In the genomic region with DNA sequence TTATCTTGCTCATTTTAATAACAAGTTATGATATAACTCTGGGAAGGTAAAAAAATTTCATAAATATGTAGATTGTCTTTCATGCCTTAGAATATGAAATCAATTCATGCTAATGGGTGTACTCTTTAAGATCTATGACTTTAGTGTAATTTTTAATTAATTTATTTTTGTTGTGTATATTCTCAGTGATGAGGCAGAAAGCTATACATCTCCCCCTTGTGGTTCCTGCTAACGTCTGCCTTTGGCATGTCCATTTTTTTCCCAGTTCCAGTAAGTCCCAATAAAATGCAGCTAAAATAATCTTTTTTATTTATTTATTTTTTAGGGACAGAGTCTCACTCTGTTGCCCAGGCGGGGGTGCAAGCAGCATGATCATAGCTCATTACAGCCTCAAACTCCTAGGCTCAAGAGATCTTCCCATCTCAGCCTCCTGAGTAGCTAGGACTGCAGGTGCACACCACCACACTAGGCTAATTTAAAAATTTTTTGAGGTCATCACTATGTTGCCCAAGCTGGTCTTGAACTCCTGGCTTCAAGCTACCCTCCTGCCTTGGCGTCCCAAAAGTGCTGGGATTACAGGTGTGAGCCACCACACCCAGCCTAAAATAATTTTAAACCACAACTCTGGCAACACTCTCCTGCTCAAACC, we compare ENCODE assay signal across 8 cellular contexts. TPM values are rescaled to one million over a fixed set of nuclear protein-coding genes. Genes with fewer than 3 reads are reported as not detected.
DNase-seq lines count a peak whose midpoint lies in the region; ATAC-seq, FAIRE-seq and TF ChIP-seq lines count a peak whose summit lies in the region.

No MANE protein-coding gene starts in this region.

- in situ Hi-C loops in Panc1 (cut with HindIII; ENCODE audit: low pct_unique_long_range_greater_than_20kb, low sequenced_read_pairs), result no loop called here

- peak; percentile 19 for TF ChIP-seq CTCF in GM20000 (IDR thresholded peaks at IDR 0.05; ENCODE audit: extremely low read depth, missing control alignments)
- peak; percentile 77 for TF ChIP-seq CTCF in Panc1 (IDR thresholded peaks at IDR 0.05)
- TF ChIP-seq CTCF in fibroblast of pulmonary artery (IDR thresholded peaks at IDR 0.05; ENCODE audit: low read length, missing control alignments), result peak; percentile 85

- no TSS peak for BruUV-seq in Panc1 (replicated peaks; lab: Mats Ljungman, UMichigan)

- H3K4me3 ChIP-seq in Panc1 (ENCODE audit: low read depth in 2 of 2, low read length in 2 of 2) (no peak overlapping the region), fibroblast of pulmonary artery (replicated peaks; ENCODE audit: low read depth, low read length) (no peak overlapping the region)

- peaks cover 5% of the 10 kb centered on the region; the same call in 1 of the 2 replicates for H3K4me1 ChIP-seq in Panc1 (ENCODE audit: control insufficient read depth, insufficient read depth, low read length)

- no peaks in the 10 kb centered on the region for H3K27me3 ChIP-seq in Panc1 (ENCODE audit: control insufficient read depth, insufficient read depth, low read length)

- no peak for ATAC-seq in Panc1
- ATAC-seq in GM18861 (IDR thresholded peaks at IDR 0.05; ENCODE audit: unreplicated experiment), result no peak
- no peak for ATAC-seq in HG02623 (IDR thresholded peaks at IDR 0.05; ENCODE audit: unreplicated experiment)

- intact Hi-C loops in Panc1 (cut with micrococcal nuclease; ENCODE audit: unreplicated experiment) (no loop called here), posterior vena cava (cut with DNase I) (no loop called here)

- peaks cover 5% of the 10 kb centered on the region; the same call in 1 of the 2 replicates for H3K36me3 ChIP-seq in Panc1 (ENCODE audit: control insufficient read depth, insufficient read depth, low read length)

- no peak overlapping the region for H3K27ac ChIP-seq in Panc1 (ENCODE audit: low read length)

- CTCF ChIA-PET in Panc1 (lab: Charles Lee), result interaction anchor here (0.6 to 1.6 kb wide), 6 partner anchors 18 to 163 kb away, joined by 3 to 10 read pairs (median 5); no protein-coding TSS in a partner anchor

- DNase-seq in GM20000 (ENCODE audit: low spot score), result no peak
- no peak for DNase-seq in Panc1 (ENCODE audit: low read depth, low spot score)
- peak; percentile 67 for DNase-seq in fibroblast of pulmonary artery (ENCODE audit: low read depth)
- no peak for DNase-seq in activated CD8-positive, alpha-beta memory T cell treated with anti-CD3 and anti-CD28 coated beads, Interleukin-2, amount 50 U/mL, for 4 hours
- no peak for DNase-seq in posterior vena cava (ENCODE audit: low spot score)

- peak; percentile 88 for FAIRE-seq in A204.1 (lab: Jason Lieb, UNC)

- POLR2A ChIA-PET in Panc1 (lab: Charles Lee), result interaction anchor here (0.6 kb wide), 1 partner anchor 334 kb away, joined by 3 read pairs; no protein-coding TSS in a partner anchor

- no peaks in the 10 kb centered on the region for H3K9me3 ChIP-seq in Panc1 (ENCODE audit: control insufficient read depth, insufficient read depth, low read depth, low read length)

RNA-seq across cellular contexts. Expression of a gene that starts 3.3 kb away (rescaled TPM):
- 55.6 TPM for total RNA-seq in Panc1 (2021; ENCODE audit: unreplicated experiment)
- 43.6 TPM for polyA plus RNA-seq in Panc1 (2012; ENCODE audit: insufficient read length)
- total RNA-seq in posterior vena cava, result 10 to 100 TPM; 65.4 to 87.3 TPM

RNA-seq across cellular contexts. Expression of a gene that starts 31.3 kb away (rescaled TPM):
- total RNA-seq in Panc1 (2021; ENCODE audit: unreplicated experiment), result 0.13 TPM
- polyA plus RNA-seq in Panc1 (2012; ENCODE audit: insufficient read length), result not detected
- total RNA-seq in posterior vena cava, result 1 to 10 TPM; 2.5 to 3.3 TPM

RNA-seq across cellular contexts. Expression of a gene that starts 31.6 kb away (rescaled TPM):
- total RNA-seq in Panc1 (2021; ENCODE audit: unreplicated experiment) (0.15 TPM), posterior vena cava (not detected)
- polyA plus RNA-seq in Panc1 (2012; ENCODE audit: insufficient read length), result not detected

Comparison
In these comparisons a context has a peak if more than half of its experiments do, and no peak if none do; other contexts are left out.
1. CTCF ChIP-seq: peak in every context shown above with its lines; median percentile 85 in fibroblast of pulmonary artery; 77 in Panc1; 19 in GM20000.